10 cellular contexts compared by ENCODE assay signal in genomic region chr7:29825750-29826529, GRCh38. TPM values are rescaled to one million over a fixed set of nuclear protein-coding genes. Genes with fewer than 3 reads are reported as not detected.
A peak's percentile ranks its signal among the peaks of the same experiment; 100 is the strongest.
DNase-seq lines count a peak whose midpoint lies in the region; ATAC-seq, FAIRE-seq and TF ChIP-seq lines count a peak whose summit lies in the region.
"Had no signal": no experiment of that assay in that cellular context is flagged by ENCODE, and none has a peak within 500 bp of the region (broad histone marks: within the 10 kb centered on the region; RNA-seq: fewer than 3 reads in every experiment).

No MANE protein-coding gene starts in this region.

- peak; percentile 40 for ATAC-seq in stimulated activated naive CD8-positive, alpha-beta T cell treated with anti-CD3 and anti-CD28 coated beads, Interleukin-15, amount 100 ng/mL, for 72 hours
- no peak for ATAC-seq in stimulated activated naive CD8-positive, alpha-beta T cell treated with anti-CD3 and anti-CD28 coated beads, Interleukin-15, Interleukin-2, amounts not matched to agents 100 U/mL and 50 U/mL, for 24 hours
- ATAC-seq in HG02759 (IDR thresholded peaks at IDR 0.05; ENCODE audit: unreplicated experiment) = peak; percentile 90
- no peak for ATAC-seq in HG02938 (IDR thresholded peaks at IDR 0.05; ENCODE audit: unreplicated experiment)
- no peak for ATAC-seq in foreskin keratinocyte
- no peak for ATAC-seq in HG02571 (IDR thresholded peaks at IDR 0.05; ENCODE audit: unreplicated experiment)

- H3K79me2 ChIP-seq in OCI-LY7 (ENCODE audit: insufficient read depth, low read depth, low read length) = no peaks in the 10 kb centered on the region

- H3K4me3 ChIP-seq in OCI-LY7 (ENCODE audit: low read depth, low read length, poor library complexity, severe bottlenecking) = no peak overlapping the region

- H3K9me3 Mint-ChIP-seq in stimulated activated naive CD8-positive, alpha-beta T cell treated with anti-CD3 and anti-CD28 coated beads, Interleukin-15, amount 100 ng/mL, for 72 hours = no peaks in the 10 kb centered on the region
- H3K9me3 Mint-ChIP-seq: activated T-helper 2 cell treated with anti-CD3 and anti-CD28 coated beads, Interferon-gamma antibody, Interleukin-2, Interleukin-4, amounts not matched to agents 10 μg/mL and 5 μg/mL and 100 μg/mL, durations not matched to agents 14 hours and 24 hours and 36 hours had no signal

- no peak for FAIRE-seq in urothelium cell line (lab: Jason Lieb, UNC)

- H3K36me3 ChIP-seq in OCI-LY7 (ENCODE audit: insufficient read depth, low read length) = no peaks in the 10 kb centered on the region

- H3K4me2 ChIP-seq in OCI-LY7 (ENCODE audit: low read length) = peak overlapping the region; percentile 17; the same call in 1 of the 2 replicates

- peaks cover 6% of the 10 kb centered on the region for H3K4me1 Mint-ChIP-seq in stimulated activated naive CD8-positive, alpha-beta T cell treated with anti-CD3 and anti-CD28 coated beads, Interleukin-15, amount 100 ng/mL, for 72 hours

- no peak overlapping the region for H2AFZ ChIP-seq in OCI-LY7 (ENCODE audit: low read length)

- H4K20me1 ChIP-seq in OCI-LY7 (ENCODE audit: insufficient read depth, low read length) = no peaks in the 10 kb centered on the region

- TF ChIP-seq CTCF in OCI-LY7 (conservative IDR thresholded peaks at IDR 0.05; ENCODE audit: low read length) (no peak), foreskin keratinocyte (conservative IDR thresholded peaks at IDR 0.05) (no peak)

- peak overlapping the region in 1 of 2 donors; percentile 25 for H3K27ac Mint-ChIP-seq in stimulated activated naive CD8-positive, alpha-beta T cell treated with anti-CD3 and anti-CD28 coated beads, Interleukin-15, amount 100 ng/mL, for 72 hours
- H3K27ac Mint-ChIP-seq: activated T-helper 2 cell treated with anti-CD3 and anti-CD28 coated beads, Interferon-gamma antibody, Interleukin-2, Interleukin-4, amounts not matched to agents 10 μg/mL and 5 μg/mL and 100 μg/mL, durations not matched to agents 14 hours and 24 hours and 36 hours had no signal

- no TSS peak for BruUV-seq in OCI-LY7 (replicated peaks; lab: Mats Ljungman, UMichigan)

- H3K9me3 ChIP-seq in OCI-LY7 (ENCODE audit: low read length) = no peaks in the 10 kb centered on the region

- H3K27ac ChIP-seq in OCI-LY7 (ENCODE audit: low read depth, low read length, poor library complexity, severe bottlenecking) (no peak overlapping the region), foreskin keratinocyte (no peak overlapping the region)

- CTCF ChIA-PET in OCI-LY7 (lab: Charles Lee; ENCODE audit: unreplicated experiment) = interaction anchor here (0.5 kb wide), 1 partner anchor 28 kb away, joined by 3 read pairs; no protein-coding TSS in a partner anchor

- H3K4me1 ChIP-seq in OCI-LY7 (ENCODE audit: insufficient read depth, low read length, poor library complexity, severe bottlenecking) = no peaks in the 10 kb centered on the region
- H3K4me1 ChIP-seq in foreskin keratinocyte = no peaks in the 10 kb centered on the region

- peaks cover 49% of the 10 kb centered on the region for H3K27me3 ChIP-seq in foreskin keratinocyte

- peak overlapping the region; percentile 45 to 47 for H3K4me3 Mint-ChIP-seq in stimulated activated naive CD8-positive, alpha-beta T cell treated with anti-CD3 and anti-CD28 coated beads, Interleukin-15, amount 100 ng/mL, for 72 hours

- no peaks in the 10 kb centered on the region for H3K9me2 ChIP-seq in OCI-LY7 (ENCODE audit: insufficient read depth, low read length)

- intact Hi-C loops in OCI-LY7 (cut with micrococcal nuclease; ENCODE audit: unreplicated experiment) = no loop called here

- peaks cover 8% of the 10 kb centered on the region for H3K27me3 Mint-ChIP-seq in stimulated activated naive CD8-positive, alpha-beta T cell treated with anti-CD3 and anti-CD28 coated beads, Interleukin-15, amount 100 ng/mL, for 72 hours

- no peak for DNase-seq in stimulated activated naive CD8-positive, alpha-beta T cell treated with anti-CD3 and anti-CD28 coated beads, Interleukin-15, amount 100 ng/mL, for 72 hours
- no peak for DNase-seq in stimulated activated naive CD8-positive, alpha-beta T cell treated with anti-CD3 and anti-CD28 coated beads, Interleukin-15, Interleukin-2, amounts not matched to agents 100 U/mL and 50 U/mL, for 24 hours
- no peak for DNase-seq in OCI-LY7 (ENCODE audit: low spot score)
- no peak for DNase-seq in foreskin keratinocyte
- no peak for DNase-seq in urothelium cell line (ENCODE audit: low spot score)

- POLR2A ChIA-PET in OCI-LY7 (lab: Charles Lee) = interaction anchor here (0.6 kb wide), 1 partner anchor 22 kb away, joined by 3 read pairs; no protein-coding TSS in a partner anchor

RNA-seq across cellular contexts. Expression of gene WIPF3, which starts 19.6 kb away (rescaled TPM):
- 0.10 TPM in 1 of 2 replicates, not detected in the other for total RNA-seq in OCI-LY7 (2014; rRNA removed; shearing (Covaris generic))
- not detected in 2 replicates for total RNA-seq in OCI-LY7 (2022)
- 0.41 and 0.63 TPM in 2 replicates for total RNA-seq in foreskin keratinocyte
- polyA plus RNA-seq in foreskin keratinocyte = 0.31 and 0.50 TPM in 2 replicates
- total RNA-seq: activated T-helper 2 cell treated with anti-CD3 and anti-CD28 coated beads, Interferon-gamma antibody, Interleukin-2, Interleukin-4, amounts not matched to agents 10 μg/mL and 5 μg/mL and 100 μg/mL, durations not matched to agents 14 hours and 24 hours and 36 hours had no signal
- polyA plus RNA-seq: fibroblast of lung had no signal

Comparison
In these comparisons a context has a peak if more than half of its experiments do, and no peak if none do; other contexts are left out.
1. ATAC-seq: peak in stimulated activated naive CD8-positive, alpha-beta T cell treated with anti-CD3 and anti-CD28 coated beads, Interleukin-15, amount 100 ng/mL, for 72 hours (single experiment) and HG02759 (single experiment); none in stimulated activated naive CD8-positive, alpha-beta T cell treated with anti-CD3 and anti-CD28 coated beads, Interleukin-15, Interleukin-2, amounts not matched to agents 100 U/mL and 50 U/mL, for 24 hours (single experiment), HG02938 (single experiment), foreskin keratinocyte (single experiment) and HG02571 (single experiment).